7 cellular contexts compared by ENCODE assay signal in genomic region chr15:69979269-69979668, GRCh38.
DNase-seq lines count a peak whose midpoint lies in the region; ATAC-seq and TF ChIP-seq lines count a peak whose summit lies in the region.

No MANE protein-coding gene starts in this region.

- no peaks in the 10 kb centered on the region for H3K27me3 ChIP-seq in OCI-LY1 (ENCODE audit: insufficient read depth, low read length)

- intact Hi-C loops in mucosa of descending colon (cut with DNase I, micrococcal nuclease): no loop called here

- no peaks in the 10 kb centered on the region for H4K20me1 ChIP-seq in OCI-LY1 (ENCODE audit: insufficient read depth, low read length)

- H3K4me1 ChIP-seq in OCI-LY1 (ENCODE audit: insufficient read depth, low read length, severe bottlenecking) (peaks cover 59% of the 10 kb centered on the region), mucosa of descending colon (ENCODE audit: low read depth) (no peaks in the 10 kb centered on the region)

- peak overlapping the region; percentile 62 for H3K4me2 ChIP-seq in OCI-LY1 (ENCODE audit: low read length)

- H3F3A ChIP-seq in OCI-LY1 (ENCODE audit: insufficient read depth, low read length): no peaks in the 10 kb centered on the region

- no peak overlapping the region for H2AFZ ChIP-seq in OCI-LY1 (ENCODE audit: low read length)

- peak in 1 of 3 donors; percentile 42 for DNase-seq in mucosa of descending colon
- no peak for DNase-seq in activated CD4-positive, alpha-beta T cell treated with anti-CD3 and anti-CD28 coated beads, Interleukin-2, amount 50 U/mL, for 4 hours
- no peak for DNase-seq in stimulated activated CD4-positive, alpha-beta T cell treated with anti-CD3 and anti-CD28 coated beads, Interleukin-2, amount 100 ng/mL, for 24 hours
- no peak for DNase-seq in medulla oblongata (ENCODE audit: extremely low spot score)

- ATAC-seq in GM18867 (IDR thresholded peaks at IDR 0.05; ENCODE audit: unreplicated experiment) (peak; percentile 50), HG02759 (IDR thresholded peaks at IDR 0.05; ENCODE audit: unreplicated experiment) (peak; percentile 50), mucosa of descending colon (peak; percentile 69)

- peak overlapping the region; percentile 98 for H3K27ac ChIP-seq in OCI-LY1 (ENCODE audit: low read depth, low read length, poor library complexity, severe bottlenecking)

- H3K4me3 ChIP-seq in OCI-LY1 (ENCODE audit: low read depth, low read length, poor library complexity, severe bottlenecking): peak overlapping the region; percentile 39
- no peak overlapping the region for H3K4me3 ChIP-seq in mucosa of descending colon

- no peaks in the 10 kb centered on the region for H3K36me3 ChIP-seq in OCI-LY1 (ENCODE audit: insufficient read depth, low read length)
- H3K36me3 ChIP-seq in mucosa of descending colon (ENCODE audit: low read depth): no peaks in the 10 kb centered on the region

- H3K9me2 ChIP-seq in OCI-LY1 (ENCODE audit: low read depth, low read length): no peaks in the 10 kb centered on the region

- TF ChIP-seq CTCF in OCI-LY1 (IDR thresholded peaks at IDR 0.05; ENCODE audit: low read length) (peak; percentile 72), mucosa of descending colon (IDR thresholded peaks at IDR 0.05) (no peak)

- peak overlapping the region; percentile 67 for H3K9ac ChIP-seq in OCI-LY1 (ENCODE audit: low read length)

- H3K9me3 ChIP-seq in OCI-LY1 (ENCODE audit: low read length): no peaks in the 10 kb centered on the region
- no peaks in the 10 kb centered on the region for H3K9me3 ChIP-seq in mucosa of descending colon

- no peaks in the 10 kb centered on the region for H3K79me2 ChIP-seq in OCI-LY1 (ENCODE audit: insufficient read depth, low read length)
